12 cellular contexts compared by ENCODE assay signal in the genomic region with DNA sequence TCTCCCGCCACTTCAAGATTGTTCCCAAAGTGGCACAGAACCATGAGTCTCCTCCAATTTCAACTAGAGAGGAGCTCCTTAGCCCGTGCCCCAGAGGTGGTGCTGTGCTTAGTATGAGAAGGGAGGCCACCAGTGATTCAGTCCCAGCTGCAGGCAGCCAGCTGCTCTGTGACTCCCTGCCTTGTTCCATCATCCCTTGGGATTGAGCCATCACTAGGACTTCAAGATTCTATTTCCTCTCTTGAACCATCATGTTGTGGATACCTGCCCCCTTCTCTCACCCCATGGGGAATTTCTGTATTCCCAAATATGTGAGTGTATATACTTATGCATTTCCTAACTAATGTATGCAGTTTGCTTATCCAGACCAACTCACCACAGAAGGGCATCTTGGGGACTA.
"Had no signal": no experiment of that assay in that cellular context is flagged by ENCODE, and none has a peak within 500 bp of the region (broad histone marks: within the 10 kb centered on the region; RNA-seq: fewer than 3 reads in every experiment).

No MANE protein-coding gene starts in this region.

- H3K4me3 ChIP-seq: lower lobe of right lung, pancreas, thyroid gland, uterus had no signal

- H3K27ac ChIP-seq: lower lobe of right lung, pancreas, thyroid gland, uterus had no signal

- H3K27me3 ChIP-seq: pancreas, thyroid gland, uterus had no signal

- H3K4me1 ChIP-seq: uterus had no signal

- H3K9me3 ChIP-seq: lower lobe of right lung, pancreas, thyroid gland, uterus had no signal

- DNase-seq: activated naive CD4-positive, alpha-beta T cell treated with anti-CD3 and anti-CD28 coated beads, Interleukin-2, amount 50 U/mL, for 16 hours; amniotic stem cell; cortex of kidney; effector CD8-positive, alpha-beta T cell; immature natural killer cell; lower lobe of right lung; midbrain; pancreas; stimulated activated CD4-positive, alpha-beta T cell treated with anti-CD3 and anti-CD28 coated beads, Interleukin-4, amount 100 ng/mL, for 1 hour; stimulated activated CD8-positive, alpha-beta memory T cell treated with anti-CD3 and anti-CD28 coated beads, Interleukin-4, amount 100 ng/mL, for 48 hours; thyroid gland; uterus had no signal

- H3K36me3 ChIP-seq: lower lobe of right lung, pancreas, thyroid gland, uterus had no signal

- ATAC-seq: lower lobe of right lung, pancreas had no signal
